Comparison of ENCODE assay signal across 16 cellular contexts in the genomic region with DNA sequence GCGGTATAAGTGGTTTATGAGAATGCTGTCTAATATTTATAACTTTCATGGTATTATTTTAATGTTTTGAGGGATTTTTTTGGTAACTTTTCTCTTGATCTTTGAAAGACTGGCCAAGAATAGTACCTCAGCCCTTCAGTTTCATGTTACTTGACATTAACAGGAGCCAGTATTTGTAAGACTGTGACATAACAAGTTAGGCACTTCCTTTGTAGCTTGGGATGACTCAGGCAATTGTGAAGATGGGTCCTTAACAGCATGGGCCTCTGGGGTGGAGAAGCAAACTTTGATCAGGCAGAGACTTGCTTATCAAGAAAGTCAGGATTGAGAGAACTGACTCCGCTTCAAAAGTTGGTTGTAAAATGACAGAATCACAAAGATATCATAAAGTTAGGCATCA. TPM values are rescaled to one million over a fixed set of nuclear protein-coding genes. Genes with fewer than 3 reads are reported as not detected.
DNase-seq lines count a peak whose midpoint lies in the region; ATAC-seq and TF ChIP-seq lines count a peak whose summit lies in the region.
"Had no signal": no experiment of that assay in that cellular context is flagged by ENCODE, and none has a peak within 500 bp of the region (broad histone marks: within the 10 kb centered on the region; RNA-seq: fewer than 3 reads in every experiment).

No MANE protein-coding gene starts in this region.

- H3K9me3 ChIP-seq in PC-3 (ENCODE audit: low read length) (peaks cover 2% of the 10 kb centered on the region; the same call in 1 of the 2 replicates), psoas muscle (no peaks in the 10 kb centered on the region)

- H2AFZ ChIP-seq in PC-3 (ENCODE audit: low read length) = peak overlapping the region; percentile 64

- intact Hi-C loops in PC-3 (cut with micrococcal nuclease) = no loop called here
- intact Hi-C loops in psoas muscle (cut with DNase I) = no loop called here

- DNase-seq in ELR (ENCODE audit: low read depth) (peak; percentile 88), PC-3 (peak; percentile 85), psoas muscle (no peak), globus pallidus (ENCODE audit: low spot score) (no peak), hippocampal formation (lab: John Stamatoyannopoulos, UW) (no peak), GM20000 (ENCODE audit: low spot score) (no peak), glutamatergic neuron (no peak)
- DNase-seq: activated T-cell treated with anti-CD3 and anti-CD28 coated beads, Interleukin-2, amount 50 U/mL, for 4 hours; DMS153; NCI-H510A treated with DMSO at 0.1 percent for 48 hours; stimulated activated CD4-positive, alpha-beta T cell treated with anti-CD3 and anti-CD28 coated beads, Interleukin-12 subunit alpha, Interleukin-12 subunit beta, amount 100 ng/mL, for 4 hours had no signal

- H3K36me3 Mint-ChIP-seq in glutamatergic neuron (ENCODE audit: unreplicated experiment) = peaks cover 8% of the 10 kb centered on the region

- H3K9ac ChIP-seq in PC-3 (ENCODE audit: low read length) = 0 out of 2 replicates have a peak overlapping the region, but pooled peaks have one; percentile 1

- H3K4me2 ChIP-seq in PC-3 (ENCODE audit: low read length) = peak overlapping the region; percentile 33

- no peaks in the 10 kb centered on the region for H3F3A ChIP-seq in PC-3 (ENCODE audit: low read length, unreplicated experiment)

- no peaks in the 10 kb centered on the region for H3K27me3 Mint-ChIP-seq in glutamatergic neuron (ENCODE audit: unreplicated experiment)
- H3K27me3 Mint-ChIP-seq: stimulated activated memory B cell treated with anti-CD40 and anti-IgM and Interleukin-4, amounts not matched to agents 10 μg/mL and 1 μg/mL and 100 μg/mL, for 72 hours had no signal

- H3K4me1 Mint-ChIP-seq in glutamatergic neuron (ENCODE audit: low read depth, unreplicated experiment) = no peaks in the 10 kb centered on the region
- H3K4me1 Mint-ChIP-seq: IgD-negative memory B cell; stimulated activated memory B cell treated with anti-CD40 and anti-IgM and Interleukin-4, amounts not matched to agents 10 μg/mL and 1 μg/mL and 100 μg/mL, for 72 hours had no signal

- peaks cover 4% of the 10 kb centered on the region; the same call in 1 of the 2 replicates for H3K36me3 ChIP-seq in PC-3 (ENCODE audit: low read depth, low read length)
- peaks cover 0 to 6% of the 10 kb centered on the region in 2 donors for H3K36me3 ChIP-seq in psoas muscle (ENCODE audit: insufficient read depth in 1 of 2, low read depth in 1 of 2)

- BruUV-seq in PC-3 (replicated peaks; lab: Mats Ljungman, UMichigan) = no TSS peak

- no peaks in the 10 kb centered on the region for H3K79me2 ChIP-seq in PC-3 (ENCODE audit: low read length)

- H3K4me1 ChIP-seq in PC-3 (ENCODE audit: insufficient read depth, low read length) (peaks cover 17% of the 10 kb centered on the region), psoas muscle (no peaks in the 10 kb centered on the region)

- 96 to 100% (median 98%) methylated on average over 2 of the region's 2 CpGs for WGBS in psoas muscle, 3 donors

- H3K27ac ChIP-seq in PC-3 (ENCODE audit: low read length) = peak overlapping the region; percentile 88
- H3K27ac ChIP-seq in psoas muscle = peak overlapping the region; percentile 19

- H3K27me3 ChIP-seq in PC-3 (ENCODE audit: low read length) = no peaks in the 10 kb centered on the region
- H3K27me3 ChIP-seq in psoas muscle (ENCODE audit: insufficient read depth in 3 of 3, low read length in 2 of 3) = no peaks in the 10 kb centered on the region

- TF ChIP-seq CTCF in PC-3 (conservative IDR thresholded peaks at IDR 0.05; ENCODE audit: low read depth, low read length) (no peak), psoas muscle (IDR thresholded peaks at IDR 0.05) (no peak), GM20000 (IDR thresholded peaks at IDR 0.05; ENCODE audit: extremely low read depth, missing control alignments) (no peak), glutamatergic neuron (IDR thresholded peaks at IDR 0.05; ENCODE audit: partially characterized antibody, unreplicated experiment) (no peak)

- no peaks in the 10 kb centered on the region for H3K9me2 ChIP-seq in PC-3 (replicated peaks; ENCODE audit: low read length)

- H3K4me3 Mint-ChIP-seq in glutamatergic neuron (ENCODE audit: unreplicated experiment) = no peak overlapping the region
- H3K4me3 Mint-ChIP-seq: activated T-cell treated with anti-CD3 and anti-CD28 coated beads, Interleukin-2, amount 50 U/mL, for 4 hours; IgD-negative memory B cell; stimulated activated memory B cell treated with anti-CD40 and anti-IgM and Interleukin-4, amounts not matched to agents 10 μg/mL and 1 μg/mL and 100 μg/mL, for 72 hours had no signal

- H3K9me3 Mint-ChIP-seq in glutamatergic neuron (ENCODE audit: unreplicated experiment) = no peaks in the 10 kb centered on the region
- H3K9me3 Mint-ChIP-seq: IgD-negative memory B cell; stimulated activated memory B cell treated with anti-CD40 and anti-IgM and Interleukin-4, amounts not matched to agents 10 μg/mL and 1 μg/mL and 100 μg/mL, for 72 hours had no signal

- ATAC-seq in PC-3 (peak; percentile 95), esophagus mucosa (peak; percentile 89), psoas muscle (peak in 1 of 4 donors; percentile 57)
- ATAC-seq: activated T-cell treated with anti-CD3 and anti-CD28 coated beads, Interleukin-2, amount 50 U/mL, for 4 hours; left lobe of liver; stimulated activated memory B cell treated with anti-CD40 and anti-IgM and Interleukin-4, amounts not matched to agents 10 μg/mL and 1 μg/mL and 100 μg/mL, for 72 hours had no signal

- POLR2A ChIA-PET in PC-3 (lab: Charles Lee; ENCODE audit: unreplicated experiment) = no interaction called here

- H3K27ac Mint-ChIP-seq in glutamatergic neuron (ENCODE audit: unreplicated experiment) = no peak overlapping the region
- H3K27ac Mint-ChIP-seq: stimulated activated memory B cell treated with anti-CD40 and anti-IgM and Interleukin-4, amounts not matched to agents 10 μg/mL and 1 μg/mL and 100 μg/mL, for 72 hours had no signal

- H3K4me3 ChIP-seq in PC-3 (ENCODE audit: low read length) (no peak overlapping the region), psoas muscle (no peak overlapping the region)

- CTCF ChIA-PET in PC-3 (lab: Charles Lee) = no interaction called here

- no peaks in the 10 kb centered on the region for H4K20me1 ChIP-seq in PC-3 (ENCODE audit: low read length)

RNA-seq across cellular contexts. Expression of a gene that starts 9.5 kb away (rescaled TPM):
- 7.7 and 13.6 TPM in 2 replicates for total RNA-seq in PC-3 (2014; rRNA removed)
- 2.7 TPM for total RNA-seq in esophagus mucosa
- 1 to 10 TPM; 1.1 to 4.4 (median 2.0) TPM for total RNA-seq in psoas muscle
- polyA plus RNA-seq in psoas muscle = 1 to 10 TPM in 2 of 3 donors, under 1 TPM in 1; 0.44 to 2.6 (median 1.1) TPM
- 28.6 TPM for total RNA-seq in glutamatergic neuron (ENCODE audit: unreplicated experiment)
- total RNA-seq: activated T-cell treated with anti-CD3 and anti-CD28 coated beads, Interleukin-2, amount 50 U/mL, for 4 hours; T-helper 1 cell treated with Interleukin-12 subunit alpha and Interleukin-12 subunit beta and Interleukin-4 antibody, amounts not matched to agents 30 ng/mL and 1 ng/mL, for 36 hours had no signal
- polyA plus RNA-seq: IgD-negative memory B cell had no signal

RNA-seq across cellular contexts. Expression of a gene that starts 9.9 kb away (rescaled TPM):
- total RNA-seq in PC-3 (2014; rRNA removed) (5.9 and 7.2 TPM in 2 replicates), esophagus mucosa (1.4 TPM), psoas muscle (1 to 10 TPM in 3 of 4 donors, under 1 TPM in 1; 0.76 to 1.7 (median 1.3) TPM), glutamatergic neuron (ENCODE audit: unreplicated experiment) (3.3 TPM)
- 1 to 10 TPM in 2 of 3 donors, under 1 TPM in 1; 0.48 to 2.4 (median 1.2) TPM for polyA plus RNA-seq in psoas muscle
- total RNA-seq: activated T-cell treated with anti-CD3 and anti-CD28 coated beads, Interleukin-2, amount 50 U/mL, for 4 hours; T-helper 1 cell treated with Interleukin-12 subunit alpha and Interleukin-12 subunit beta and Interleukin-4 antibody, amounts not matched to agents 30 ng/mL and 1 ng/mL, for 36 hours had no signal

RNA-seq across cellular contexts. Expression of a gene that starts 48.1 kb away (rescaled TPM):
- total RNA-seq in PC-3 (2014; rRNA removed) (133 and 166 TPM in 2 replicates), esophagus mucosa (1.4 TPM), psoas muscle (10 to 100 TPM in 2 of 4 donors, 1 to 10 TPM in 2; 6.4 to 18.9 (median 9.5) TPM), glutamatergic neuron (ENCODE audit: unreplicated experiment) (21.6 TPM)
- polyA plus RNA-seq in psoas muscle = 1 to 10 TPM; 2.9 to 5.2 (median 4.3) TPM
- total RNA-seq: T-helper 1 cell treated with Interleukin-12 subunit alpha and Interleukin-12 subunit beta and Interleukin-4 antibody, amounts not matched to agents 30 ng/mL and 1 ng/mL, for 36 hours had no signal
- polyA plus RNA-seq: IgD-negative memory B cell had no signal

Comparison
In these comparisons a context has a peak if more than half of its experiments do, and no peak if none do; other contexts are left out.
1. DNase-seq: peak in ELR (single experiment) and PC-3 (single experiment); none in psoas muscle (0 of 2), globus pallidus (single experiment), hippocampal formation (0 of 2), GM20000 (single experiment) and glutamatergic neuron (single experiment).